Comparison of ENCODE assay signal across 8 cellular contexts in genomic region chr20:63642518-63643247, GRCh38. TPM values are rescaled to one million over a fixed set of nuclear protein-coding genes. Genes with fewer than 3 reads are reported as not detected.
DNase-seq lines count a peak whose midpoint lies in the region; ATAC-seq and TF ChIP-seq lines count a peak whose summit lies in the region.

No MANE protein-coding gene starts in this region.

- H3K4me1 ChIP-seq in left ventricle myocardium inferior (peaks cover 33% of the 10 kb centered on the region), lung (ENCODE audit: control insufficient read depth in 2 of 2, insufficient read depth in 2 of 2, low read length in 2 of 2) (peaks cover 0 to 9% of the 10 kb centered on the region in 2 donors), urinary bladder (ENCODE audit: insufficient read depth) (no peaks in the 10 kb centered on the region)

- H3K36me3 Mint-ChIP-seq in activated naive CD8-positive, alpha-beta T cell: no peaks in the 10 kb centered on the region

- H3K27ac ChIP-seq in left ventricle myocardium inferior (replicated peaks) (peak overlapping the region; percentile 79), lung (ENCODE audit: low read depth in 1 of 2, low read length in 1 of 2) (peak overlapping the region; percentile 3 to 47), urinary bladder (ENCODE audit: low read depth) (no peak overlapping the region)

- no peak for TF ChIP-seq CTCF in left ventricle myocardium inferior (IDR thresholded peaks at IDR 0.05; ENCODE audit: borderline replicate concordance)
- no peak for TF ChIP-seq CTCF in lung (IDR thresholded peaks at IDR 0.05; ENCODE audit: control extremely low read depth, extremely low read depth)

- H3K27me3 ChIP-seq in left ventricle myocardium inferior (ENCODE audit: low read depth) (no peaks in the 10 kb centered on the region), lung (ENCODE audit: control insufficient read depth, insufficient read depth) (no peaks in the 10 kb centered on the region)

- DNase-seq in left ventricle myocardium inferior: no peak
- no peak for DNase-seq in Right ventricle myocardium inferior (ENCODE audit: missing footprints)
- DNase-seq in lung (ENCODE audit: low spot score): no peak
- no peak for DNase-seq in KBM-7
- DNase-seq in activated gamma-delta T cell (lab: John Stamatoyannopoulos, UW): no peak

- WGBS in lung, 2 donors: 45 to 64% methylated on average over 20 to 31 of the region's 31 CpGs
- 35% methylated on average over 31 of the region's 31 CpGs for WGBS in urinary bladder

- peak overlapping the region; percentile 84 for H3K4me3 Mint-ChIP-seq in activated naive CD8-positive, alpha-beta T cell

- no peaks in the 10 kb centered on the region for H3K9me3 Mint-ChIP-seq in activated naive CD8-positive, alpha-beta T cell (ENCODE audit: low read depth)

- H3K27ac Mint-ChIP-seq in activated naive CD8-positive, alpha-beta T cell: peak overlapping the region; percentile 22

- no peaks in the 10 kb centered on the region for H3K27me3 Mint-ChIP-seq in activated naive CD8-positive, alpha-beta T cell

- no peaks in the 10 kb centered on the region for H3K36me3 ChIP-seq in left ventricle myocardium inferior
- no peaks in the 10 kb centered on the region for H3K36me3 ChIP-seq in lung (ENCODE audit: control insufficient read depth in 2 of 2, insufficient read depth in 2 of 2, low read length in 2 of 2)
- H3K36me3 ChIP-seq in urinary bladder (ENCODE audit: insufficient read depth): no peaks in the 10 kb centered on the region

- H3K4me1 Mint-ChIP-seq in activated naive CD8-positive, alpha-beta T cell (ENCODE audit: low read depth): peaks cover 27% of the 10 kb centered on the region

- in situ Hi-C loops in KBM-7 (cut with MboI; ENCODE audit: low pct_unique_long_range_greater_than_20kb, low sequenced_read_pairs): no loop called here

- intact Hi-C loops in left ventricle myocardium inferior (cut with micrococcal nuclease) (no loop called here), Right ventricle myocardium inferior (cut with DNase I) (no loop called here)

- H3K4me3 ChIP-seq in left ventricle myocardium inferior (peak overlapping the region; percentile 74), lung (peak overlapping the region; percentile 20), urinary bladder (ENCODE audit: low read depth, low read length) (peak overlapping the region; percentile 11)

- H3K9me3 ChIP-seq in left ventricle myocardium inferior (replicated peaks): no peaks in the 10 kb centered on the region
- H3K9me3 ChIP-seq in lung (ENCODE audit: control insufficient read depth in 2 of 2, insufficient read depth in 1 of 2, low read length in 1 of 2): no peaks in the 10 kb centered on the region

- no peak for ATAC-seq in Right ventricle myocardium inferior
- ATAC-seq in lung (ENCODE audit: insufficient read depth, low FRiP score): no peak
- ATAC-seq in GM19035 (IDR thresholded peaks at IDR 0.05; ENCODE audit: unreplicated experiment): no peak

RNA-seq across cellular contexts. Expression of gene STMN3, which starts 10.5 kb away (rescaled TPM):
- total RNA-seq in left ventricle myocardium inferior (4.6 TPM), Right ventricle myocardium inferior (7.1 TPM), lung (10 to 100 TPM; 15.8 to 18.2 TPM), urinary bladder (17.7 TPM)
- polyA plus RNA-seq in lung (10 to 100 TPM; 13.6 to 20.9 TPM), urinary bladder (44.7 TPM)

RNA-seq across cellular contexts. Expression of gene RTEL1, which starts 15.4 kb away (rescaled TPM):
- 9.6 TPM for total RNA-seq in left ventricle myocardium inferior
- 9.0 TPM for total RNA-seq in Right ventricle myocardium inferior
- 10 to 100 TPM; 19.7 to 45.8 TPM for total RNA-seq in lung
- polyA plus RNA-seq in lung: 10 to 100 TPM; 12.4 to 15.6 TPM
- total RNA-seq in urinary bladder: 13.3 TPM
- polyA plus RNA-seq in urinary bladder: 12.3 TPM

RNA-seq across cellular contexts. Expression of gene GMEB2, which starts 15.8 kb away (rescaled TPM):
- total RNA-seq in left ventricle myocardium inferior (5.3 TPM), Right ventricle myocardium inferior (6.1 TPM), lung (10 to 100 TPM in 1 of 2 donors, 1 to 10 TPM in 1; 7.6 to 12.9 TPM), urinary bladder (7.7 TPM)
- polyA plus RNA-seq in lung (10 to 100 TPM in 1 of 2 donors, 1 to 10 TPM in 1; 9.0 to 11.6 TPM), urinary bladder (12.1 TPM)

RNA-seq across cellular contexts. Expression of gene TNFRSF6B, which starts 53.8 kb away (rescaled TPM):
- 0.27 TPM for total RNA-seq in left ventricle myocardium inferior
- 1.0 TPM for total RNA-seq in Right ventricle myocardium inferior
- 10 to 100 TPM in 1 of 2 donors, 1 to 10 TPM in 1; 1.6 to 19.8 TPM for total RNA-seq in lung
- 100 to 1,000 TPM in 1 of 2 donors, 10 to 100 TPM in 1; 45.5 to 195 TPM for polyA plus RNA-seq in lung
- 0.42 TPM for total RNA-seq in urinary bladder
- polyA plus RNA-seq in urinary bladder: 35.6 TPM

Comparison
In these comparisons a context has a peak if more than half of its experiments do, and no peak if none do; other contexts are left out.
1. H3K4me3 ChIP-seq: peak in every context shown above with its lines; median percentile 74 in left ventricle myocardium inferior; 20 in lung; 11 in urinary bladder.